18 cellular contexts compared by ENCODE assay signal in the genomic region with DNA sequence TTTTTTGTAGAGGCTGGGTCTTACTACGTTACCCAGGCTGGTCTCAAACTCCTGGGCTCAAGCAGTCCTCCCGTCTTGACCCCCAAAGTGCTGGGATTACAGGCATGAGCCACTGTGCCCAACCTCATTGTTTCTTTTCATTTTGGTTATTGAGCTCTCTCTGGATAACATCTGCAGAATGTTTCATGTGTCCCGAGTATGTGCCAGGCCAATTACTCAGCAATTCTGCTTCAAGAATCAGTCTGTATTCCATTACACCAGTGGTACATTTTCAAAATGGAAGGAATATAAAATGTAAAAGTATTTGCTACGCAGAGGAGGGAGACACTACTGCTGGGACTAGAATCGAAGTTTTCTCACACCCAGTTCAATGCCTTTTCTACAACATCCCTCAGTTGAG. TPM values are rescaled to one million over a fixed set of nuclear protein-coding genes. Genes with fewer than 3 reads are reported as not detected.
DNase-seq lines count a peak whose midpoint lies in the region; ATAC-seq and TF ChIP-seq lines count a peak whose summit lies in the region.
"Had no signal": no experiment of that assay in that cellular context is flagged by ENCODE, and none has a peak within 500 bp of the region (broad histone marks: within the 10 kb centered on the region; RNA-seq: fewer than 3 reads in every experiment).

No MANE protein-coding gene starts in this region.

- no peak for TF ChIP-seq CTCF in activated B cell treated with CpG ODN at 0.5 μM for 24 hours (IDR thresholded peaks at IDR 0.05)

- POLR2A ChIA-PET in activated B cell treated with CpG ODN at 0.5 μM for 24 hours (lab: Charles Lee), result interaction anchor here (0.8 to 10.6 kb wide), 3 partner anchors 11 to 46 kb away, joined by 3 to 229 read pairs (median 145); a partner anchor contains a TSS

- no peaks in the 10 kb centered on the region for H3K9me3 Mint-ChIP-seq in activated B cell treated with CpG ODN at 0.5 μM for 24 hours
- no peaks in the 10 kb centered on the region for H3K9me3 Mint-ChIP-seq in stimulated activated memory B cell treated with anti-CD40 and anti-IgM and Interleukin-4, amounts not matched to agents 10 μg/mL and 1 μg/mL and 100 μg/mL, for 72 hours

- peaks cover 18% of the 10 kb centered on the region for H3K36me3 Mint-ChIP-seq in activated B cell treated with CpG ODN at 0.5 μM for 24 hours (ENCODE audit: low read depth)
- H3K36me3 Mint-ChIP-seq in stimulated activated memory B cell treated with anti-CD40 and anti-IgM and Interleukin-4, amounts not matched to agents 10 μg/mL and 1 μg/mL and 100 μg/mL, for 72 hours, result peaks cover 4% of the 10 kb centered on the region

- CTCF ChIA-PET in activated B cell treated with CpG ODN at 0.5 μM for 24 hours (lab: Charles Lee), result interaction anchor here (1.2 kb wide), 1 partner anchor 50 kb away, joined by 3 read pairs; a partner anchor contains a TSS

- peak overlapping the region; percentile 70 for H3K27ac Mint-ChIP-seq in activated B cell treated with CpG ODN at 0.5 μM for 24 hours
- H3K27ac Mint-ChIP-seq in stimulated activated memory B cell treated with anti-CD40 and anti-IgM and Interleukin-4, amounts not matched to agents 10 μg/mL and 1 μg/mL and 100 μg/mL, for 72 hours, result peak overlapping the region; percentile 93

- peak; percentile 31 for DNase-seq in activated effector memory CD4-positive, alpha-beta T cell treated with anti-CD3 and anti-CD28 coated beads, Interleukin-2, amount 50 U/mL, for 16 hours
- no peak for DNase-seq in activated effector memory CD4-positive, alpha-beta T cell treated with Interleukin-2 at 50 U/mL for 16 hours
- DNase-seq in activated B cell treated with CpG ODN at 0.5 μM for 24 hours (no peak), fibroblast of peridontal ligament (ENCODE audit: extremely low read depth) (peak; percentile 58), DMS79 treated with DMSO at 0.1 percent for 48 hours (lab: John Stamatoyannopoulos, UW) (no peak), NOMO-1 (lab: John Stamatoyannopoulos, UW; ENCODE audit: unreplicated experiment in 2 of 2) (no peak)
- DNase-seq: ACHN; central memory CD4-positive, alpha-beta T cell; gastrocnemius medialis; KG1; left ventricle myocardium superior; NCI-H1092; NCI-H2107; NCI-H526; PC-9; WERI-Rb-1 had no signal

- no peak for ATAC-seq in activated B cell treated with CpG ODN at 0.5 μM for 24 hours (ENCODE audit: low read depth)
- ATAC-seq in stimulated activated memory B cell treated with anti-CD40 and anti-IgM and Interleukin-4, amounts not matched to agents 10 μg/mL and 1 μg/mL and 100 μg/mL, for 72 hours, result no peak
- ATAC-seq in GM21619 (IDR thresholded peaks at IDR 0.05; ENCODE audit: unreplicated experiment), result no peak
- ATAC-seq: gastrocnemius medialis, left ventricle myocardium superior had no signal

- no peak overlapping the region for H3K4me3 Mint-ChIP-seq in activated B cell treated with CpG ODN at 0.5 μM for 24 hours
- peak overlapping the region; percentile 94 for H3K4me3 Mint-ChIP-seq in stimulated activated memory B cell treated with anti-CD40 and anti-IgM and Interleukin-4, amounts not matched to agents 10 μg/mL and 1 μg/mL and 100 μg/mL, for 72 hours

- H3K4me1 Mint-ChIP-seq in activated B cell treated with CpG ODN at 0.5 μM for 24 hours, result peaks cover 36% of the 10 kb centered on the region
- peaks cover 40% of the 10 kb centered on the region for H3K4me1 Mint-ChIP-seq in stimulated activated memory B cell treated with anti-CD40 and anti-IgM and Interleukin-4, amounts not matched to agents 10 μg/mL and 1 μg/mL and 100 μg/mL, for 72 hours

- intact Hi-C loops in activated B cell treated with CpG ODN at 0.5 μM for 24 hours (cut with micrococcal nuclease), result no loop called here

- no peaks in the 10 kb centered on the region for H3K27me3 Mint-ChIP-seq in activated B cell treated with CpG ODN at 0.5 μM for 24 hours
- H3K27me3 Mint-ChIP-seq in stimulated activated memory B cell treated with anti-CD40 and anti-IgM and Interleukin-4, amounts not matched to agents 10 μg/mL and 1 μg/mL and 100 μg/mL, for 72 hours, result no peaks in the 10 kb centered on the region

RNA-seq across cellular contexts. Expression of a gene that starts 1.7 kb away (rescaled TPM):
- total RNA-seq in activated B cell treated with CpG ODN at 0.5 μM for 24 hours, result 70.2 and 72.6 TPM in 2 replicates

RNA-seq across cellular contexts. Expression of a gene that starts 36.6 kb away (rescaled TPM):
- 58.7 and 63.3 TPM in 2 replicates for total RNA-seq in activated B cell treated with CpG ODN at 0.5 μM for 24 hours

RNA-seq across cellular contexts. Expression of a gene that starts 49.3 kb away (rescaled TPM):
- 75.8 and 81.6 TPM in 2 replicates for total RNA-seq in activated B cell treated with CpG ODN at 0.5 μM for 24 hours

RNA-seq across cellular contexts. Expression of a gene that starts 50.0 kb away (rescaled TPM):
- total RNA-seq in activated B cell treated with CpG ODN at 0.5 μM for 24 hours, result 1,956 and 2,021 TPM in 2 replicates

RNA-seq across cellular contexts. Expression of a gene that starts 58.9 kb away (rescaled TPM):
- total RNA-seq in activated B cell treated with CpG ODN at 0.5 μM for 24 hours, result 15.9 and 16.4 TPM in 2 replicates

Comparison
In these comparisons a context has a peak if more than half of its experiments do, and no peak if none do; other contexts are left out.
1. DNase-seq: peak in activated effector memory CD4-positive, alpha-beta T cell treated with anti-CD3 and anti-CD28 coated beads, Interleukin-2, amount 50 U/mL, for 16 hours (single experiment) and fibroblast of peridontal ligament (single experiment); none in activated effector memory CD4-positive, alpha-beta T cell treated with Interleukin-2 at 50 U/mL for 16 hours (single experiment), activated B cell treated with CpG ODN at 0.5 μM for 24 hours (single experiment), DMS79 treated with DMSO at 0.1 percent for 48 hours (single experiment) and NOMO-1 (0 of 2).